Comparison of ENCODE assay signal across 10 cellular contexts in genomic region chr9:68974431-68974830, GRCh38. TPM values are rescaled to one million over a fixed set of nuclear protein-coding genes. Genes with fewer than 3 reads are reported as not detected.
DNase-seq lines count a peak whose midpoint lies in the region; ATAC-seq and TF ChIP-seq lines count a peak whose summit lies in the region.
"Had no signal": no experiment of that assay in that cellular context is flagged by ENCODE, and none has a peak within 500 bp of the region (broad histone marks: within the 10 kb centered on the region; RNA-seq: fewer than 3 reads in every experiment).

No MANE protein-coding gene starts in this region.

- H3K27ac ChIP-seq in ascending aorta = no peak overlapping the region
- H3K27ac ChIP-seq: HL-60 had no signal

- intact Hi-C loops in ascending aorta (cut with DNase I) (no loop called here), Calu3 (cut with micrococcal nuclease; ENCODE audit: unreplicated experiment) (no loop called here)

- peak; percentile 54 to 56 for DNase-seq in activated T-cell treated with anti-CD3 and anti-CD28 coated beads, Interleukin-2, amount 50 U/mL, for 72 hours
- DNase-seq in activated T-cell treated with anti-CD3 and anti-CD28 coated beads, Interleukin-2, amount 50 U/mL, for 48 hours = no peak
- no peak for DNase-seq in stimulated activated naive CD8-positive, alpha-beta T cell treated with anti-CD3 and anti-CD28 coated beads, Interleukin-15, Interleukin-2, amounts not matched to agents 100 U/mL and 50 U/mL, for 24 hours
- no peak for DNase-seq in SHP77 (lab: John Stamatoyannopoulos, UW)
- no peak for DNase-seq in ascending aorta (ENCODE audit: low spot score in 2 of 2)
- DNase-seq in Calu3 = no peak

- H3K4me1 Mint-ChIP-seq in activated T-cell treated with anti-CD3 and anti-CD28 coated beads, Interleukin-2, amount 50 U/mL, for 72 hours (ENCODE audit: low read depth) = peaks cover 54% of the 10 kb centered on the region
- no peaks in the 10 kb centered on the region for H3K4me1 Mint-ChIP-seq in Calu3 (ENCODE audit: low read depth, unreplicated experiment)

- H3K4me3 ChIP-seq in Loucy (ENCODE audit: low read length, poor library complexity, severe bottlenecking) (no peak overlapping the region), ascending aorta (peak overlapping the region in 1 of 2 donors; percentile 35)

- H3K27ac Mint-ChIP-seq in activated T-cell treated with anti-CD3 and anti-CD28 coated beads, Interleukin-2, amount 50 U/mL, for 72 hours = peak overlapping the region; percentile 93
- H3K27ac Mint-ChIP-seq in Calu3 (ENCODE audit: unreplicated experiment) = no peak overlapping the region

- H3K79me2 ChIP-seq in Loucy (ENCODE audit: insufficient read depth, low read length) = no peaks in the 10 kb centered on the region

- peaks cover 5 to 14% of the 10 kb centered on the region in 2 donors for H3K36me3 Mint-ChIP-seq in activated T-cell treated with anti-CD3 and anti-CD28 coated beads, Interleukin-2, amount 50 U/mL, for 72 hours (ENCODE audit: insufficient read depth in 2 of 2)
- H3K36me3 Mint-ChIP-seq in Calu3 (ENCODE audit: insufficient read depth, unreplicated experiment) = no peaks in the 10 kb centered on the region

- no peaks in the 10 kb centered on the region for H3K36me3 ChIP-seq in Loucy (ENCODE audit: insufficient read depth, low read length)
- no peaks in the 10 kb centered on the region for H3K36me3 ChIP-seq in ascending aorta

- H4K20me1 ChIP-seq in Loucy (ENCODE audit: insufficient read depth, low read length, poor library complexity, severe bottlenecking) = no peaks in the 10 kb centered on the region

- H3K9me3 Mint-ChIP-seq in activated T-cell treated with anti-CD3 and anti-CD28 coated beads, Interleukin-2, amount 50 U/mL, for 72 hours = peaks cover 0 to 2% of the 10 kb centered on the region in 2 donors
- no peaks in the 10 kb centered on the region for H3K9me3 Mint-ChIP-seq in Calu3 (ENCODE audit: low read depth, unreplicated experiment)

- no TSS peak for BruUV-seq in Calu3 (replicated peaks; lab: Mats Ljungman, UMichigan)

- peaks cover 4% of the 10 kb centered on the region; the same call in 1 of the 2 replicates for H3K9me3 ChIP-seq in Loucy (ENCODE audit: insufficient read depth, low read depth, low read length)
- no peaks in the 10 kb centered on the region for H3K9me3 ChIP-seq in ascending aorta

- no peaks in the 10 kb centered on the region for H3K27me3 Mint-ChIP-seq in activated T-cell treated with anti-CD3 and anti-CD28 coated beads, Interleukin-2, amount 50 U/mL, for 72 hours (ENCODE audit: low read depth)
- no peaks in the 10 kb centered on the region for H3K27me3 Mint-ChIP-seq in Calu3 (ENCODE audit: unreplicated experiment)

- peak overlapping the region; percentile 31 to 58 for H3K4me3 Mint-ChIP-seq in activated T-cell treated with anti-CD3 and anti-CD28 coated beads, Interleukin-2, amount 50 U/mL, for 72 hours
- H3K4me3 Mint-ChIP-seq in Calu3 (ENCODE audit: low read depth, unreplicated experiment) = no peak overlapping the region

- H3K27me3 ChIP-seq in Loucy (ENCODE audit: insufficient read depth, low read length, poor library complexity, severe bottlenecking) (no peaks in the 10 kb centered on the region), ascending aorta (no peaks in the 10 kb centered on the region)

- no peak for TF ChIP-seq CTCF in Loucy (conservative IDR thresholded peaks at IDR 0.05; ENCODE audit: low read length)
- no peak for TF ChIP-seq CTCF in ascending aorta (IDR thresholded peaks at IDR 0.05)
- TF ChIP-seq CTCF in Calu3 (IDR thresholded peaks at IDR 0.05; ENCODE audit: unreplicated experiment) = no peak

- H3K9ac ChIP-seq in Loucy (ENCODE audit: low read depth, low read length, poor library complexity, severe bottlenecking) = no peak overlapping the region

- H3K4me1 ChIP-seq in Loucy (ENCODE audit: insufficient read depth, low read length, poor library complexity, severe bottlenecking) (peaks cover 28% of the 10 kb centered on the region), ascending aorta (no peaks in the 10 kb centered on the region)

- no peaks in the 10 kb centered on the region for H3K9me2 ChIP-seq in Loucy (replicated peaks; ENCODE audit: low read depth, low read length)

- H3F3A ChIP-seq in Loucy (ENCODE audit: low read depth) = peaks cover 3% of the 10 kb centered on the region; the same call in 1 of the 2 replicates

- peak; percentile 95 to 96 for ATAC-seq in activated T-cell treated with anti-CD3 and anti-CD28 coated beads, Interleukin-2, amount 50 U/mL, for 72 hours (replicated peaks in 1 of 2)
- peak; percentile 91 for ATAC-seq in HG02571 (IDR thresholded peaks at IDR 0.05; ENCODE audit: unreplicated experiment)
- peak; percentile 98 for ATAC-seq in stimulated activated naive CD8-positive, alpha-beta T cell treated with anti-CD3 and anti-CD28 coated beads, Interleukin-15, Interleukin-2, amounts not matched to agents 100 U/mL and 50 U/mL, for 24 hours

- H3K4me2 ChIP-seq in Loucy (ENCODE audit: low read depth, low read length, poor library complexity, severe bottlenecking) = peak overlapping the region; percentile 12

- no peak overlapping the region for H2AFZ ChIP-seq in Loucy (ENCODE audit: low read length)

- CTCF ChIA-PET in Calu3 (lab: Charles Lee) = interaction anchor here (0.6 to 1.0 kb wide), 2 partner anchors 10 to 29 kb away, joined by 3 read pairs; no protein-coding TSS in a partner anchor

RNA-seq across cellular contexts. Expression of gene PRKACG, which starts 39.5 kb away (rescaled TPM):
- not detected for total RNA-seq in activated T-cell treated with anti-CD3 and anti-CD28 coated beads, Interleukin-2, amount 50 U/mL, for 72 hours
- total RNA-seq in ascending aorta (not detected), Calu3 (2022) (not detected in 2 replicates)
- total RNA-seq: pulmonary artery endothelial cell had no signal

Comparison
In these comparisons a context has a peak if more than half of its experiments do, and no peak if none do; other contexts are left out.
1. DNase-seq: peak in activated T-cell treated with anti-CD3 and anti-CD28 coated beads, Interleukin-2, amount 50 U/mL, for 72 hours (2 of 2); none in activated T-cell treated with anti-CD3 and anti-CD28 coated beads, Interleukin-2, amount 50 U/mL, for 48 hours (0 of 2), stimulated activated naive CD8-positive, alpha-beta T cell treated with anti-CD3 and anti-CD28 coated beads, Interleukin-15, Interleukin-2, amounts not matched to agents 100 U/mL and 50 U/mL, for 24 hours (single experiment), SHP77 (0 of 2), ascending aorta (0 of 2) and Calu3 (single experiment).
2. Peak in every context shown above with its lines, with median percentiles within 50 percentile points of each other: ATAC-seq.